In genomic region chr7:19665399-19666008, GRCh38 we compare ENCODE assay signal across 8 cellular contexts. TPM values are rescaled to one million over a fixed set of nuclear protein-coding genes. Genes with fewer than 3 reads are reported as not detected.
DNase-seq lines count a peak whose midpoint lies in the region; ATAC-seq and TF ChIP-seq lines count a peak whose summit lies in the region.

No MANE protein-coding gene starts in this region.

- 0 to 10% methylated on average over 1 of the region's 1 CpG for WGBS in gastroesophageal sphincter (ENCODE audit: low coverage in 1 of 2), 2 donors
- 8 to 9% methylated on average over 1 of the region's 1 CpG for WGBS in upper lobe of left lung, 2 donors

- no peaks in the 10 kb centered on the region for H3K79me2 ChIP-seq in DOHH2 (ENCODE audit: control insufficient read depth, low read length)
- no peaks in the 10 kb centered on the region for H3K79me2 ChIP-seq in SU-DHL-6 (ENCODE audit: insufficient read depth, low read length)

- peak; percentile 69 for DNase-seq in LoVo (ENCODE audit: low spot score)
- DNase-seq in upper lobe of left lung, result no peak
- DNase-seq in activated T-cell treated with anti-CD3 and anti-CD28 coated beads, Interleukin-2, amount 50 U/mL, for 48 hours, result no peak
- DNase-seq in nucleus accumbens (lab: John Stamatoyannopoulos, UW), result no peak

- peak; percentile 84 for TF ChIP-seq CTCF in DOHH2 (IDR thresholded peaks at IDR 0.05; ENCODE audit: low read depth, low read length, poor library complexity, severe bottlenecking)
- TF ChIP-seq CTCF in SU-DHL-6 (IDR thresholded peaks at IDR 0.05; ENCODE audit: insufficient read depth, low read length, poor library complexity, severe bottlenecking), result peak; percentile 80
- peak; percentile 32 to 65 (median 48) for TF ChIP-seq CTCF in gastroesophageal sphincter (IDR thresholded peaks at IDR 0.05)
- TF ChIP-seq CTCF in upper lobe of left lung (IDR thresholded peaks at IDR 0.05), result peak in 5 of 6 experiments; percentile 31 to 53 (median 35)

- TF ChIP-seq EP300 in gastroesophageal sphincter (IDR thresholded peaks at IDR 0.05) (no peak), upper lobe of left lung (IDR thresholded peaks at IDR 0.05) (no peak)

- ATAC-seq in GM21576 (IDR thresholded peaks at IDR 0.05; ENCODE audit: unreplicated experiment), result peak; percentile 42
- ATAC-seq in gastroesophageal sphincter, result no peak
- ATAC-seq in upper lobe of left lung (ENCODE audit: low FRiP score in 2 of 2), result no peak

- no peaks in the 10 kb centered on the region for H3K9me3 ChIP-seq in DOHH2 (ENCODE audit: control insufficient read depth, insufficient read depth, low read length)
- no peaks in the 10 kb centered on the region for H3K9me3 ChIP-seq in SU-DHL-6 (ENCODE audit: insufficient read depth, low read length)
- no peaks in the 10 kb centered on the region for H3K9me3 ChIP-seq in gastroesophageal sphincter
- no peaks in the 10 kb centered on the region for H3K9me3 ChIP-seq in upper lobe of left lung

- no peak overlapping the region for H3K9ac ChIP-seq in SU-DHL-6 (ENCODE audit: low read length)

- H3K27ac ChIP-seq in DOHH2 (ENCODE audit: low read depth, low read length) (no peak overlapping the region), SU-DHL-6 (ENCODE audit: low read depth, low read length) (no peak overlapping the region), gastroesophageal sphincter (no peak overlapping the region), upper lobe of left lung (no peak overlapping the region)

- H3K9me2 ChIP-seq in DOHH2 (replicated peaks; ENCODE audit: control insufficient read depth, low read length) (no peaks in the 10 kb centered on the region), SU-DHL-6 (replicated peaks; ENCODE audit: insufficient read depth, low read length) (no peaks in the 10 kb centered on the region)

- H3K4me1 ChIP-seq in DOHH2 (ENCODE audit: control insufficient read depth, low read length) (peaks cover 18% of the 10 kb centered on the region), gastroesophageal sphincter (no peaks in the 10 kb centered on the region), upper lobe of left lung (peaks cover 0 to 4% (median 0%) of the 10 kb centered on the region in 4 donors)

- no peaks in the 10 kb centered on the region for H4K20me1 ChIP-seq in DOHH2 (ENCODE audit: control insufficient read depth, insufficient read depth, low read depth, low read length)
- H4K20me1 ChIP-seq in SU-DHL-6 (ENCODE audit: low read depth, low read length), result no peaks in the 10 kb centered on the region

- TF ChIP-seq POLR2A in gastroesophageal sphincter (IDR thresholded peaks at IDR 0.05) (no peak), upper lobe of left lung (IDR thresholded peaks at IDR 0.05) (no peak)

- no peaks in the 10 kb centered on the region for H3K36me3 ChIP-seq in DOHH2 (ENCODE audit: control insufficient read depth, low read length)
- H3K36me3 ChIP-seq in SU-DHL-6 (ENCODE audit: low read length), result no peaks in the 10 kb centered on the region
- H3K36me3 ChIP-seq in gastroesophageal sphincter, result no peaks in the 10 kb centered on the region
- no peaks in the 10 kb centered on the region for H3K36me3 ChIP-seq in upper lobe of left lung

- H3F3A ChIP-seq in DOHH2 (ENCODE audit: control insufficient read depth, insufficient read depth) (no peaks in the 10 kb centered on the region), SU-DHL-6 (ENCODE audit: insufficient read depth) (no peaks in the 10 kb centered on the region)

- H3K4me3 ChIP-seq in DOHH2 (ENCODE audit: low read length), result no peak overlapping the region
- no peak overlapping the region for H3K4me3 ChIP-seq in SU-DHL-6 (ENCODE audit: insufficient read depth, low read length, poor library complexity, severe bottlenecking)
- H3K4me3 ChIP-seq in gastroesophageal sphincter, result no peak overlapping the region
- H3K4me3 ChIP-seq in upper lobe of left lung, result no peak overlapping the region

- H2AFZ ChIP-seq in SU-DHL-6 (ENCODE audit: low read depth, low read length, severe bottlenecking), result peak overlapping the region; percentile 17

- H3K4me2 ChIP-seq in DOHH2 (ENCODE audit: low read length) (no peak overlapping the region), SU-DHL-6 (ENCODE audit: low read depth, low read length, poor library complexity, severe bottlenecking) (peak overlapping the region; percentile 51)

- 0 out of 2 replicates have a peak, but pooled peaks cover 3% of the 10 kb centered on the region for H3K27me3 ChIP-seq in DOHH2 (ENCODE audit: control insufficient read depth, low read length)
- H3K27me3 ChIP-seq in SU-DHL-6 (ENCODE audit: low read length), result no peaks in the 10 kb centered on the region
- no peaks in the 10 kb centered on the region for H3K27me3 ChIP-seq in gastroesophageal sphincter
- no peaks in the 10 kb centered on the region for H3K27me3 ChIP-seq in upper lobe of left lung

RNA-seq across cellular contexts. Expression of gene POLR1F, which starts 43.3 kb away (rescaled TPM):
- total RNA-seq in gastroesophageal sphincter, result 10 to 100 TPM; 12.8 to 35.4 (median 20.4) TPM
- 10 to 100 TPM in 4 of 6 donors, 1 to 10 TPM in 2; 2.7 to 24.1 (median 11.3) TPM for total RNA-seq in upper lobe of left lung
